8 cellular contexts compared by ENCODE assay signal in the genomic region with DNA sequence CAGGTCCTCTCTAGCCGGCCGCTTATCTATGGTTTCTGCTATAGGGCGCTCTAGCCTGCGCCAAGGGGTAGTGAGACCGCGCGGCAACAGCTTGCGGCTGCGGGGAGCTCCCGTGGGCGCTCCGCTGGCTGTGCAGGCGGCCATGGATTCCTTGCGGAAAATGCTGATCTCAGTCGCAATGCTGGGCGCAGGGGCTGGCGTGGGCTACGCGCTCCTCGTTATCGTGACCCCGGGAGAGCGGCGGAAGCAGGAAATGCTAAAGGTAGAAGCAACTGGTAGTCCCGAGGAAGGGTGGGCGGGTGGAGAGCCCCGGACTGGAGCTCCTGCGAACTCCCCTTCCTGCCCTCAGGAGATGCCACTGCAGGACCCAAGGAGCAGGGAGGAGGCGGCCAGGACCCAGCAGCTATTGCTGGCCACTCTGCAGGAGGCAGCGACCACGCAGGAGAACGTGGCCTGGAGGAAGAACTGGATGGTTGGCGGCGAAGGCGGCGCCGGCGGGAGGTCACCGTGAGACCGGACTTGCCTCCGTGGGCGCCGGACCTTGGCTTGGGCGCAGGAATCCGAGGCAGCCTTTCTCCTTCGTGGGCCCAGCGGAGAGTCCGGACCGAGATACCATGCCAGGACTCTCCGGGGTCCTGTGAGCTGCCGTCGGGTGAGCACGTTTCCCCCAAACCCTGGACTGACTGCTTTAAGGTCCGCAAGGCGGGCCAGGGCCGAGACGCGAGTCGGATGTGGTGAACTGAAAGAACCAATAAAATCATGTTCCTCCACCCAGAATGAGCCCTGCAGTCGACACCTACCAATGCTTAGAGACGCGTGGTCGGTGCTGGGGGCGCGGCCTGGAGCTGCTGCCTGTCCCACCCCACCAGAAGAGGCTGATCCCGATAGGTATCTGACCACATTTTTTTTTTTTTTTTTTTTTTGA. TPM values are rescaled to one million over a fixed set of nuclear protein-coding genes. Genes with fewer than 3 reads are reported as not detected.
DNase-seq lines count a peak whose midpoint lies in the region; ATAC-seq and TF ChIP-seq lines count a peak whose summit lies in the region.

TSS of gene LBHD1 (minus strand) at position 664 of the 925 bp plus-strand sequence. CDS start 2,236 bp downstream, outside the sequence.
TSS of gene UQCC3 (plus strand) at position 70 of the 925 bp plus-strand sequence. CDS start at position 143, 73 bp downstream.

- H3K27me3 ChIP-seq in HUES48 (ENCODE audit: control insufficient read depth, insufficient read depth, low read length) (no peaks in the 10 kb centered on the region), OCI-LY1 (ENCODE audit: insufficient read depth, low read length) (no peaks in the 10 kb centered on the region)

- peak; percentile 89 for DNase-seq in CD1c-positive myeloid dendritic cell (ENCODE audit: extremely low spot score)
- DNase-seq in activated T-cell treated with anti-CD3 and anti-CD28 coated beads for 24 hours (ENCODE audit: low read depth) = peak; percentile 84
- DNase-seq in epidermal melanocyte (ENCODE audit: insufficient read length, low spot score) = peak; percentile 77
- peak; percentile 76 for DNase-seq in mucosa of gallbladder (ENCODE audit: low spot score)
- peak; percentile 53 to 67 for DNase-seq in stimulated activated CD8-positive, alpha-beta memory T cell treated with anti-CD3 and anti-CD28 coated beads, Interleukin-4, amount 100 ng/mL, for 4 hours (ENCODE audit: low read depth in 2 of 2, low spot score in 1 of 2)

- H3F3A ChIP-seq in OCI-LY1 (ENCODE audit: insufficient read depth, low read length) = no peaks in the 10 kb centered on the region

- H3K36me3 ChIP-seq in HUES48 (ENCODE audit: control insufficient read depth, insufficient read depth, low read length) (peaks cover 36% of the 10 kb centered on the region), OCI-LY1 (ENCODE audit: insufficient read depth, low read length) (peaks cover 36% of the 10 kb centered on the region; the same call in 1 of the 2 replicates)

- no peak within 1 kb of the TSS for H2AFZ ChIP-seq in OCI-LY1 (ENCODE audit: low read length)

- H3K9me3 ChIP-seq in HUES48 (ENCODE audit: control insufficient read depth, insufficient read depth, low read length) (no peaks in the 10 kb centered on the region), OCI-LY1 (ENCODE audit: low read length) (no peaks in the 10 kb centered on the region)

- peak within 1 kb of the TSS; percentile 93 for H3K4me2 ChIP-seq in OCI-LY1 (ENCODE audit: low read length)

- TF ChIP-seq CTCF in OCI-LY1 (IDR thresholded peaks at IDR 0.05; ENCODE audit: low read length) = no peak

- peaks cover 5% of the 10 kb centered on the region; the same call in 1 of the 2 replicates for H3K4me1 ChIP-seq in HUES48 (ENCODE audit: control insufficient read depth, insufficient read depth, low read length)
- peaks cover 53% of the 10 kb centered on the region for H3K4me1 ChIP-seq in OCI-LY1 (ENCODE audit: insufficient read depth, low read length, severe bottlenecking)

- H3K79me2 ChIP-seq in OCI-LY1 (ENCODE audit: insufficient read depth, low read length) = 0 out of 2 replicates have a peak, but pooled peaks cover 4% of the 10 kb centered on the region

- peak within 1 kb of the TSS; percentile 83 for H3K9ac ChIP-seq in HUES48 (ENCODE audit: low read depth, low read length)
- peak within 1 kb of the TSS; percentile 95 for H3K9ac ChIP-seq in OCI-LY1 (ENCODE audit: low read length)

- peak within 1 kb of the TSS; percentile 96 for H3K27ac ChIP-seq in HUES48 (ENCODE audit: low read depth, low read length)
- peak within 1 kb of the TSS; percentile 93 for H3K27ac ChIP-seq in OCI-LY1 (ENCODE audit: low read depth, low read length, poor library complexity, severe bottlenecking)

- peak; percentile 60 for ATAC-seq in GM19455 (IDR thresholded peaks at IDR 0.05; ENCODE audit: unreplicated experiment)

- no peaks in the 10 kb centered on the region for H3K9me2 ChIP-seq in OCI-LY1 (ENCODE audit: low read depth, low read length)

- H4K20me1 ChIP-seq in OCI-LY1 (ENCODE audit: insufficient read depth, low read length) = no peaks in the 10 kb centered on the region

- H3K4me3 ChIP-seq in HUES48 (ENCODE audit: low read depth, low read length) (peak within 1 kb of the TSS; percentile 87), OCI-LY1 (ENCODE audit: low read depth, low read length, poor library complexity, severe bottlenecking) (peak within 1 kb of the TSS; percentile 91)

RNA-seq across cellular contexts. Expression of gene LBHD1, which starts in this region (rescaled TPM):
- 7.7 TPM for total RNA-seq in mucosa of gallbladder

RNA-seq across cellular contexts. Expression of gene UQCC3, which starts in this region (rescaled TPM):
- 11.1 TPM for total RNA-seq in mucosa of gallbladder

Comparison
In these comparisons a context has a peak if more than half of its experiments do, and no peak if none do; other contexts are left out.
1. Peak in every context shown above with its lines: DNase-seq, ATAC-seq, H3K4me3 ChIP-seq and H3K27ac ChIP-seq.